ENCODE assay signal across 1 cellular context in the genomic region with DNA sequence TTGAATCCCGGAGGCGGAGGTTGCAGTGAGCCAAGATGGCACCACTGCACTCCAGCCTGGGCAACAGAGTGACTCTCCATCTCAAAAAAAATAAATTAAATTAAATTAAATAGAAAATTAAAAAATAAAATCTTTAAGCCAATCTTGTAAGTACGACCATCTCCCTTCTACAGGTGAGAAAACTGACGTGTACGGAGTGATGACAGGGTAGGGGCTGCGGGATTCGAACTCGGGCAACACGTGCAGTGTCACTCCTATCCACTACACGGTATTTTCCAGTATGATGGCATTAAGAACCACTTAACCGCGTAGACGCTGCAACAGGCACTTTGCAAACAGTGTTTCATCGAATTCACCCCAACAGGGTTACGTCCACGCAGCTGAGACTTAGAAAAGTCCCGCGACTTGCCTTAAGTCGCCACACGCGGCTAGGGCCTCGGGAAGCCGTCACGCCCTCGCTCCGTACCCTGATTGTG.
TF ChIP-seq lines count a peak whose summit lies in the region.

No MANE protein-coding gene starts in this region.

TF ChIP-seq in HepG2, 621 proteins besides CTCF, POLR2A, EP300 and RAD21 (continued from another document):
- TF ChIP-seq SMAD3 (CRISPR knock-in tag; IDR thresholded peaks at IDR 0.05) (peak; percentile 36; the same call in 1 of the 2 replicates), SP1 (IDR thresholded peaks at IDR 0.05) (no peak), SP1 (CRISPR knock-in tag; IDR thresholded peaks at IDR 0.05) (0 out of 2 replicates have a peak, but pooled peaks have one; percentile 42), GLMP (CRISPR knock-in tag; IDR thresholded peaks at IDR 0.05; ENCODE audit: borderline replicate concordance) (0 out of 2 replicates have a peak, but pooled peaks have one; percentile 17), SATB2 (CRISPR knock-in tag; IDR thresholded peaks at IDR 0.05) (0 out of 2 replicates have a peak, but pooled peaks have one; percentile 23), ADNP (CRISPR knock-in tag; IDR thresholded peaks at IDR 0.05) (peak; percentile 14), JUN (CRISPR knock-in tag; IDR thresholded peaks at IDR 0.05) (no peak), FOSL2 (CRISPR knock-in tag; IDR thresholded peaks at IDR 0.05) (peak; percentile 6; the same call in 1 of the 2 replicates), MIER2 (CRISPR knock-in tag; IDR thresholded peaks at IDR 0.05) (0 out of 2 replicates have a peak, but pooled peaks have one; percentile 24), GZF1 (CRISPR knock-in tag; IDR thresholded peaks at IDR 0.05) (0 out of 2 replicates have a peak, but pooled peaks have one; percentile 75), ZNF891 (CRISPR knock-in tag; IDR thresholded peaks at IDR 0.05) (0 out of 2 replicates have a peak, but pooled peaks have one; percentile 73), ZSCAN21 (CRISPR knock-in tag; IDR thresholded peaks at IDR 0.05; ENCODE audit: borderline replicate concordance) (peak; percentile 73), CREB1 (IDR thresholded peaks at IDR 0.05) (0 out of 2 replicates have a peak, but pooled peaks have one; percentile 42), CREB1 (CRISPR knock-in tag; IDR thresholded peaks at IDR 0.05) (no peak), ZSCAN29 (CRISPR knock-in tag; conservative IDR thresholded peaks at IDR 0.05) (peak; percentile 99), ZNF558 (CRISPR knock-in tag; IDR thresholded peaks at IDR 0.05; ENCODE audit: borderline replicate concordance) (0 out of 2 replicates have a peak, but pooled peaks have one; percentile 64), KLF16 (CRISPR knock-in tag; IDR thresholded peaks at IDR 0.05) (peak in 1 of 2 experiments; percentile 18; a peak in 2 of 4 replicates), HMG20B (CRISPR knock-in tag; conservative IDR thresholded peaks at IDR 0.05) (0 out of 2 replicates have a peak, but pooled peaks have one; percentile 36), TEAD3 (CRISPR knock-in tag; optimal IDR thresholded peaks at IDR 0.05; ENCODE audit: borderline replicate concordance) (no peak), ZFP82 (CRISPR knock-in tag; IDR thresholded peaks at IDR 0.05; ENCODE audit: borderline replicate concordance) (peak; percentile 76; the same call in 1 of the 2 replicates), ZNF747 (CRISPR knock-in tag; IDR thresholded peaks at IDR 0.05; ENCODE audit: borderline replicate concordance) (no peak), ZBTB38 (CRISPR knock-in tag; IDR thresholded peaks at IDR 0.05) (peak; percentile 43; the same call in 1 of the 2 replicates), MAX (IDR thresholded peaks at IDR 0.05) (0 out of 2 replicates have a peak, but pooled peaks have one; percentile 5), FOXP1 (IDR thresholded peaks at IDR 0.05) (no peak), FOXP1 (CRISPR knock-in tag; IDR thresholded peaks at IDR 0.05) (no peak), ZBTB40 (IDR thresholded peaks at IDR 0.05) (no peak), ZBTB40 (CRISPR knock-in tag; IDR thresholded peaks at IDR 0.05) (peak; percentile 46; the same call in 1 of the 2 replicates), ZBTB26 (CRISPR knock-in tag; IDR thresholded peaks at IDR 0.05; ENCODE audit: borderline replicate concordance) (0 out of 2 replicates have a peak, but pooled peaks have one; percentile 8), SIN3A (IDR thresholded peaks at IDR 0.05; ENCODE audit: borderline replicate concordance, low read depth, low read length) (0 out of 2 replicates have a peak, but pooled peaks have one; percentile 47), MTF2 (CRISPR knock-in tag; IDR thresholded peaks at IDR 0.05; ENCODE audit: borderline replicate concordance) (peak; percentile 95; the same call in 1 of the 2 replicates), ZFP36L2 (CRISPR knock-in tag; IDR thresholded peaks at IDR 0.05) (peak; percentile 14; the same call in 1 of the 2 replicates), MXD1 (CRISPR knock-in tag; IDR thresholded peaks at IDR 0.05) (no peak; the same call in 1 of the 2 replicates), ZMYM4 (CRISPR knock-in tag; IDR thresholded peaks at IDR 0.05) (no peak), ZNF138 (CRISPR knock-in tag; IDR thresholded peaks at IDR 0.05; ENCODE audit: low read depth) (0 out of 2 replicates have a peak, but pooled peaks have one; percentile 8), ZNF224 (CRISPR knock-in tag; IDR thresholded peaks at IDR 0.05) (0 out of 2 replicates have a peak, but pooled peaks have one; percentile 57), FOXO4 (CRISPR knock-in tag; conservative IDR thresholded peaks at IDR 0.05) (peak; percentile 96; the same call in 1 of the 2 replicates), PPARG (CRISPR knock-in tag; conservative IDR thresholded peaks at IDR 0.05) (0 out of 2 replicates have a peak, but pooled peaks have one; percentile 8), RNF2 (conservative IDR thresholded peaks at IDR 0.05; ENCODE audit: low read depth) (no peak)
- TF ChIP-seq, protein P1, sequence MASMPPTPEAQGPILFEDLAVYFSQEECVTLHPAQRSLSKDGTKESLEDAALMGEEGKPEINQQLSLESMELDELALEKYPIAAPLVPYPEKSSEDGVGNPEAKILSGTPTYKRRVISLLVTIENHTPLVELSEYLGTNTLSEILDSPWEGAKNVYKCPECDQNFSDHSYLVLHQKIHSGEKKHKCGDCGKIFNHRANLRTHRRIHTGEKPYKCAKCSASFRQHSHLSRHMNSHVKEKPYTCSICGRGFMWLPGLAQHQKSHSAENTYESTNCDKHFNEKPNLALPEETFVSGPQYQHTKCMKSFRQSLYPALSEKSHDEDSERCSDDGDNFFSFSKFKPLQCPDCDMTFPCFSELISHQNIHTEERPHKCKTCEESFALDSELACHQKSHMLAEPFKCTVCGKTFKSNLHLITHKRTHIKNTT (CRISPR knock-in tag; IDR thresholded peaks at IDR 0.05), result peak; percentile 31; the same call in 1 of the 2 replicates
- TF ChIP-seq, protein P2, sequence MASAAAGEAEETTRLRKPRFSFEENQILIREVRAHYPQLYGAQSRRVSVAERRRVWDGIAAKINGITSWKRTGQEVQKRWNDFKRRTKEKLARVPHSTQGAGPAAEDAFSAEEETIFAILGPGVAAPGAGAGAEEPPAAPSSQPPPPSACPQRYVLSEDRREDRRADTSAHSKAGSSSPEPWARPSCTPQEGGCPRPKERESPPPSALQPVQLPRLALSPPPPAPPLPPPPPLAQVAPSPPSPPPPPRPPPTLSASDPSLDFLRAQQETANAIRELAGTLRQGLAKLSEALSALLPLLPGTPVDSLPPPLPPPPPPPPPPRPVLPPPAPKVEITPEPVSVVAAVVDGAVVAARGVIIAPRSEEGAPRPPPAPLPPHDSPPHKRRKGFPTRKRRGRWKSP (CRISPR knock-in tag; IDR thresholded peaks at IDR 0.05), result peak; percentile 68
- TF ChIP-seq, protein P3, sequence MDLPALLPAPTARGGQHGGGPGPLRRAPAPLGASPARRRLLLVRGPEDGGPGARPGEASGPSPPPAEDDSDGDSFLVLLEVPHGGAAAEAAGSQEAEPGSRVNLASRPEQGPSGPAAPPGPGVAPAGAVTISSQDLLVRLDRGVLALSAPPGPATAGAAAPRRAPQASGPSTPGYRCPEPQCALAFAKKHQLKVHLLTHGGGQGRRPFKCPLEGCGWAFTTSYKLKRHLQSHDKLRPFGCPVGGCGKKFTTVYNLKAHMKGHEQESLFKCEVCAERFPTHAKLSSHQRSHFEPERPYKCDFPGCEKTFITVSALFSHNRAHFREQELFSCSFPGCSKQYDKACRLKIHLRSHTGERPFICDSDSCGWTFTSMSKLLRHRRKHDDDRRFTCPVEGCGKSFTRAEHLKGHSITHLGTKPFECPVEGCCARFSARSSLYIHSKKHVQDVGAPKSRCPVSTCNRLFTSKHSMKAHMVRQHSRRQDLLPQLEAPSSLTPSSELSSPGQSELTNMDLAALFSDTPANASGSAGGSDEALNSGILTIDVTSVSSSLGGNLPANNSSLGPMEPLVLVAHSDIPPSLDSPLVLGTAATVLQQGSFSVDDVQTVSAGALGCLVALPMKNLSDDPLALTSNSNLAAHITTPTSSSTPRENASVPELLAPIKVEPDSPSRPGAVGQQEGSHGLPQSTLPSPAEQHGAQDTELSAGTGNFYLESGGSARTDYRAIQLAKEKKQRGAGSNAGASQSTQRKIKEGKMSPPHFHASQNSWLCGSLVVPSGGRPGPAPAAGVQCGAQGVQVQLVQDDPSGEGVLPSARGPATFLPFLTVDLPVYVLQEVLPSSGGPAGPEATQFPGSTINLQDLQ (CRISPR knock-in tag; IDR thresholded peaks at IDR 0.05), result peak; percentile 92; the same call in 1 of the 2 replicates
